In genomic region chr20:53940883-53941546, GRCh38 we compare ENCODE assay signal across 1 cellular context.
A peak's percentile ranks its signal among the peaks of the same experiment; 100 is the strongest.
TF ChIP-seq lines count a peak whose summit lies in the region.

No MANE protein-coding gene starts in this region.

TF ChIP-seq in K562, 482 proteins besides CTCF, POLR2A, EP300 and RAD21 (continued from another document and continues in another):
- TF ChIP-seq CUX1 (CRISPR knock-in tag; IDR thresholded peaks at IDR 0.05) (0 out of 2 replicates have a peak, but pooled peaks have one; percentile 67), ZNF778 (CRISPR knock-in tag; IDR thresholded peaks at IDR 0.05) (no peak), HMG20B (CRISPR knock-in tag; IDR thresholded peaks at IDR 0.05) (no peak), C11orf30 (IDR thresholded peaks at IDR 0.05; ENCODE audit: low read depth) (peak; percentile 65), TEAD2 (tag; IDR thresholded peaks at IDR 0.05) (no peak), ARID3A (IDR thresholded peaks at IDR 0.05; ENCODE audit: borderline replicate concordance, low read depth, low read length) (no peak), ZNF280B (CRISPR knock-in tag; IDR thresholded peaks at IDR 0.05) (no peak), POLR2G (IDR thresholded peaks at IDR 0.05; ENCODE audit: low read depth, low read length) (no peak), ZNF76 (CRISPR knock-in tag; IDR thresholded peaks at IDR 0.05; ENCODE audit: borderline replicate concordance) (no peak), ZBTB5 (IDR thresholded peaks at IDR 0.05) (no peak), ZNF274 (IDR thresholded peaks at IDR 0.05; ENCODE audit: borderline replicate concordance, low read depth, low read length) (no peak), CREB5 (CRISPR knock-in tag; IDR thresholded peaks at IDR 0.05) (no peak), SRF (CRISPR knock-in tag; IDR thresholded peaks at IDR 0.05) (no peak), ZBTB7A (IDR thresholded peaks at IDR 0.05; ENCODE audit: borderline replicate concordance, control insufficient read depth, low read depth, low read length) (no peak), TCF15 (CRISPR knock-in tag; IDR thresholded peaks at IDR 0.05) (no peak), NUFIP1 (IDR thresholded peaks at IDR 0.05; ENCODE audit: partially characterized antibody) (no peak), NR2C1 (IDR thresholded peaks at IDR 0.05) (no peak), NR2C1 (tag; IDR thresholded peaks at IDR 0.05) (no peak), MNT (conservative IDR thresholded peaks at IDR 0.05) (no peak), ZNF253 (CRISPR knock-in tag; conservative IDR thresholded peaks at IDR 0.05) (no peak), POLR2H (tag; IDR thresholded peaks at IDR 0.05; ENCODE audit: low read depth) (no peak), SREBF2 (CRISPR knock-in tag; IDR thresholded peaks at IDR 0.05) (no peak), ZNF668 (CRISPR knock-in tag; IDR thresholded peaks at IDR 0.05) (no peak), CBFA2T2 (conservative IDR thresholded peaks at IDR 0.05) (no peak), NR4A1 (CRISPR knock-in tag; IDR thresholded peaks at IDR 0.05) (no peak), NR4A1 (tag; IDR thresholded peaks at IDR 0.05) (no peak), GTF2B (IDR thresholded peaks at IDR 0.05; ENCODE audit: extremely low read depth, insufficient read length) (no peak), NCOR1 (IDR thresholded peaks at IDR 0.05) (no peak), IRF9 (tag; IDR thresholded peaks at IDR 0.05) (no peak), MBD1 (CRISPR knock-in tag; IDR thresholded peaks at IDR 0.05) (no peak), HMGXB4 (CRISPR knock-in tag; IDR thresholded peaks at IDR 0.05) (no peak), XRCC4 (IDR thresholded peaks at IDR 0.05; ENCODE audit: extremely low read depth, insufficient read depth, insufficient read length) (no peak), ETV6 (IDR thresholded peaks at IDR 0.05; ENCODE audit: borderline replicate concordance in 1 of 2, low read depth in 2 of 2, low read length in 1 of 2) (no peak), ETV6 (CRISPR knock-in tag; IDR thresholded peaks at IDR 0.05; ENCODE audit: borderline replicate concordance) (no peak), HMGN3 (IDR thresholded peaks at IDR 0.05; ENCODE audit: borderline replicate concordance, extremely low read depth, insufficient read length, low read depth, low read length) (no peak), ZNF436 (CRISPR knock-in tag; IDR thresholded peaks at IDR 0.05) (no peak), ZNF583 (CRISPR knock-in tag; IDR thresholded peaks at IDR 0.05) (no peak), NFRKB (IDR thresholded peaks at IDR 0.05; ENCODE audit: low read depth) (0 out of 2 replicates have a peak, but pooled peaks have one; percentile 53)
